ENCODE assay signal across 24 cellular contexts in the genomic region with DNA sequence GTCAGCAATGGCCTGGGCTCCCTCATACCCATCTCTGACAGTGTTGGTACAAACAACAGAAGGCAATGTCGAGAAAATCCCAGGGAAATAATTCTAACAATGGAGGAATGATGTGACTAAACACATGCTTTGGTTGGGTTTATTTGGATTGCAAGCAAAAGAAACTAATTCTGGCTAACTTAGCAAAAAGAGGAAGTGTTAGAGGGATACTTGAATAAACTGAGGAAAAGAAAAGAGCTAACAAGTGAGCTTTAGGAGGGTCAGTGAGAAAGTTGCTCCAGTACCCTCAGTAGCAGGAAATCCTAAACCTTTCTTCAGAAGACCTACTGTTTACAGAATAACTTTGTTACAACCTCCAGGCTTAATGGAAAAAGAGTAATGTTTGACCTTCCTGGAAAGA.
"Had no signal": no experiment of that assay in that cellular context is flagged by ENCODE, and none has a peak within 500 bp of the region (broad histone marks: within the 10 kb centered on the region; RNA-seq: fewer than 3 reads in every experiment).

No MANE protein-coding gene starts in this region.

- H3K27ac Mint-ChIP-seq: naive thymus-derived CD8-positive, alpha-beta T cell; nephron progenitor cell; stimulated activated naive CD8-positive, alpha-beta T cell treated with anti-CD3 and anti-CD28 coated beads, Interleukin-15, amount 100 ng/mL, for 72 hours had no signal

- H3K27ac ChIP-seq: dorsolateral prefrontal cortex, gastrocnemius medialis, heart left ventricle, hepatocyte, pancreas, right lobe of liver, vagina had no signal

- DNase-seq: dorsolateral prefrontal cortex; effector CD4-positive, alpha-beta T cell; gastrocnemius medialis; heart left ventricle; kidney; mesendoderm; midbrain; naive thymus-derived CD8-positive, alpha-beta T cell; nephron progenitor cell; occipital lobe; pancreas; right lobe of liver; stimulated activated CD4-positive, alpha-beta T cell treated with anti-CD3 and anti-CD28 coated beads, Interleukin-12 subunit alpha, Interleukin-12 subunit beta, amount 100 ng/mL, for 4 hours; stimulated activated CD4-positive, alpha-beta T cell treated with anti-CD3 and anti-CD28 coated beads, Interleukin-1b, Interleukin-23, amount 100 ng/mL, for 48 hours; stimulated activated CD4-positive, alpha-beta T cell treated with anti-CD3 and anti-CD28 coated beads, Interleukin-4, amount 100 ng/mL, for 1 hour; stimulated activated CD8-positive, alpha-beta memory T cell treated with anti-CD3 and anti-CD28 coated beads, Interleukin-4, amount 100 ng/mL, for 48 hours; stimulated activated naive CD4-positive, alpha-beta T cell; stimulated activated naive CD8-positive, alpha-beta T cell treated with anti-CD3 and anti-CD28 coated beads, Interleukin-15, amount 100 ng/mL, for 72 hours; thyroid gland; trophoblast cell had no signal

- H3K9me3 ChIP-seq: gastrocnemius medialis, heart left ventricle, pancreas, right lobe of liver, thyroid gland, vagina had no signal

- H3K27me3 Mint-ChIP-seq: stimulated activated naive CD8-positive, alpha-beta T cell treated with anti-CD3 and anti-CD28 coated beads, Interleukin-15, amount 100 ng/mL, for 72 hours had no signal

- ATAC-seq: gastrocnemius medialis; heart left ventricle; left lobe of liver; naive thymus-derived CD8-positive, alpha-beta T cell; pancreas; right lobe of liver; stimulated activated naive CD8-positive, alpha-beta T cell treated with anti-CD3 and anti-CD28 coated beads, Interleukin-15, amount 100 ng/mL, for 72 hours had no signal

- H3K4me3 Mint-ChIP-seq: naive thymus-derived CD8-positive, alpha-beta T cell; nephron progenitor cell; stimulated activated naive CD8-positive, alpha-beta T cell treated with anti-CD3 and anti-CD28 coated beads, Interleukin-15, amount 100 ng/mL, for 72 hours had no signal

- H3K4me1 Mint-ChIP-seq: naive thymus-derived CD8-positive, alpha-beta T cell; stimulated activated naive CD8-positive, alpha-beta T cell treated with anti-CD3 and anti-CD28 coated beads, Interleukin-15, amount 100 ng/mL, for 72 hours had no signal

- H3K4me3 ChIP-seq: dorsolateral prefrontal cortex, gastrocnemius medialis, heart left ventricle, hepatocyte, pancreas, right lobe of liver, smooth muscle cell, thyroid gland, vagina had no signal

- H3K27me3 ChIP-seq: dorsolateral prefrontal cortex, gastrocnemius medialis, right lobe of liver, thyroid gland, vagina had no signal

- H3K36me3 Mint-ChIP-seq: naive thymus-derived CD8-positive, alpha-beta T cell had no signal

- H3K36me3 ChIP-seq: gastrocnemius medialis, heart left ventricle, pancreas, right lobe of liver, thyroid gland, vagina had no signal

- H3K4me1 ChIP-seq: gastrocnemius medialis, heart left ventricle, right lobe of liver, vagina had no signal

- H3K9me3 Mint-ChIP-seq: stimulated activated naive CD8-positive, alpha-beta T cell treated with anti-CD3 and anti-CD28 coated beads, Interleukin-15, amount 100 ng/mL, for 72 hours had no signal
